In the genomic region with DNA sequence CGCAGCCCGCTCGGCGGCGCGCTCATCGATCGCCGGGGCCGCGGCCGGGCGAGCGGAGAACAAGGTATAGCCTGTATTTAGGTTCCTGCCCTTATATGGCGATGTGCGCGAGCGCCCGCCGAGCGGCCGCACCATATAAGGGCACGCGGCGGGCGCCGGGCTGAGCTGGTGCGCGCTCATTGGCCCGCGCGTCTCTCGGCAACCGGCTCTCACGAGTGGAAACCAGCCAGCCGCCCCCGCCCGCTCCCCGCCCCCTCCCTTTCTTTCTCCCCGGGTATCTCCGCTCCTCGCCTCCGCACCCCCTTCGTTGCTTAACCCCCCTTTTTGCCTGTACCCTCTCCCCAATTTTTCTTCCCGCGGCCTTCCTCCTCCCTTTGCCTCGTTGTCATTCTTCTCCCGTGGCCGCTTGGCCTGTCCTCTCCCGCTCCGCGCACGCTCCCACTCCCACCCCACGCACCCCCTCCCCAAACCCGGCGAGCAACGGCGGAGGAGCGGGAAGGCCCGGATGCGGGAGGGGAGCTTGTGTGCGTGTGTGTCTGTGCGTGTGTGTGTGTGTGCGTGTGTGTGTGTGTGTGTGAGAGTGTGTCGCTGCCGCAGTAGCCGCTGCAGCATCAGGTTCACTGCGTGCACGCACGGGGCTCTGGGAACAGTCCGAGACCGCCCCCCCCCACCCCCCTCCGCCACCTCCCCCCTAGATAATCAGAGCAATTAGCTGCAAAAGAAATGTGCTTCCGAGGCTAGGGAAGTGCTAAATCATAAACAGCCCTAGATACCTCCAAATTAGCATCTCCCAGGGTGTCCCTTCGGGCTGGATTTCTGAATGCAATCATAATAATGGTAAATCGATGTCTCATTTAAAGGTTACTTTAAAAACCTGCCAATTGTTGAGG, we compare ENCODE assay signal across 8 cellular contexts. TPM values are rescaled to one million over a fixed set of nuclear protein-coding genes. Genes with fewer than 3 reads are reported as not detected.
DNase-seq lines count a peak whose midpoint lies in the region; ATAC-seq and TF ChIP-seq lines count a peak whose summit lies in the region.

No MANE protein-coding gene starts in this region.

- H3K4me3 ChIP-seq in BLaER1 (peak overlapping the region; percentile 63; the same call in 1 of the 2 replicates), HL-60 (replicated peaks; ENCODE audit: insufficient read depth, low read length) (peak overlapping the region; percentile 19), dorsolateral prefrontal cortex (peak overlapping the region in 39 of 59 donors; percentile 7 to 56 (median 34))

- peak overlapping the region; percentile 46 for H3K4me3 Mint-ChIP-seq in mesothelial cell of epicardium

- H3K9me3 ChIP-seq in BLaER1: no peaks in the 10 kb centered on the region

- no peaks in the 10 kb centered on the region for H3K36me3 ChIP-seq in BLaER1

- no peak overlapping the region for H3K9ac ChIP-seq in BLaER1

- peak overlapping the region; percentile 83 for H3K4me2 ChIP-seq in BLaER1

- H4K20me1 ChIP-seq in BLaER1: peaks cover 75% of the 10 kb centered on the region

- no peaks in the 10 kb centered on the region for H3K36me3 Mint-ChIP-seq in mesothelial cell of epicardium

- no peak overlapping the region for H3K27ac Mint-ChIP-seq in mesothelial cell of epicardium

- no peak for TF ChIP-seq CTCF in HL-60 (IDR thresholded peaks at IDR 0.05; ENCODE audit: insufficient read depth, low read length)
- TF ChIP-seq CTCF in dorsolateral prefrontal cortex (IDR thresholded peaks at IDR 0.05 in 54 of 56, conservative IDR thresholded peaks at IDR 0.05 in 2 of 56; ENCODE audit: low read depth in 1 of 56, partially characterized antibody in 56 of 56): no peak
- TF ChIP-seq CTCF in mesothelial cell of epicardium (IDR thresholded peaks at IDR 0.05; ENCODE audit: unreplicated experiment): no peak

- H3K27me3 ChIP-seq in BLaER1 (peaks cover 100% of the 10 kb centered on the region), HL-60 (ENCODE audit: insufficient read depth, poor library complexity, severe bottlenecking) (peaks cover 74% of the 10 kb centered on the region), dorsolateral prefrontal cortex (peaks cover 17 to 96% (median 81%) of the 10 kb centered on the region in 45 donors)

- DNase-seq in HL-60 (ENCODE audit: low read depth in 1 of 2, low spot score in 1 of 2) (peak; percentile 57 to 60), NCI-H748 treated with DMSO at 0.1 percent for 48 hours (lab: John Stamatoyannopoulos, UW) (peak; percentile 74), dorsolateral prefrontal cortex (peak; percentile 52 to 78 (median 73)), mesothelial cell of epicardium (ENCODE audit: low spot score in 2 of 2, unreplicated experiment in 2 of 2) (peak; percentile 75 to 83)
- peak; percentile 71 to 75 for DNase-seq in activated CD4-positive, alpha-beta T cell treated with anti-CD3 and anti-CD28 coated beads, Interleukin-2, amount 50 U/mL, for 48 hours
- peak; percentile 55 to 78 for DNase-seq in stimulated activated CD8-positive, alpha-beta memory T cell treated with anti-CD3 and anti-CD28 coated beads, Interleukin-4, amount 100 ng/mL, for 4 hours (ENCODE audit: low read depth in 2 of 2, low spot score in 1 of 2)

- peaks cover 26% of the 10 kb centered on the region for H3K4me1 Mint-ChIP-seq in mesothelial cell of epicardium

- intact Hi-C loops in dorsolateral prefrontal cortex (cut with DNase I): loop anchor here in 1 of 2 donors (2.0 kb wide), 1 partner anchor 20 kb away; no protein-coding TSS in a partner anchor

- H3K27ac ChIP-seq in BLaER1 (no peak overlapping the region), HL-60 (replicated peaks) (no peak overlapping the region), dorsolateral prefrontal cortex (no peak overlapping the region)

- peaks cover 47% of the 10 kb centered on the region for H3K4me1 ChIP-seq in BLaER1

- H3K9me3 Mint-ChIP-seq in mesothelial cell of epicardium: no peaks in the 10 kb centered on the region

- ATAC-seq in GM19438 (IDR thresholded peaks at IDR 0.05; ENCODE audit: low read depth, unreplicated experiment): peak; percentile 75

- peaks cover 76% of the 10 kb centered on the region for H3K27me3 Mint-ChIP-seq in mesothelial cell of epicardium (ENCODE audit: low read depth)

RNA-seq across cellular contexts. Expression of a gene that starts 13.5 kb away (rescaled TPM):
- total RNA-seq in dorsolateral prefrontal cortex (10 to 100 TPM in 2 of 120 experiments, 1 to 10 TPM in 118; 1.5 to 10.3 (median 5.0) TPM), mesothelial cell of epicardium (15.5 to 18.6 TPM (median 16.3 TPM) in 3 replicates)

RNA-seq across cellular contexts. Expression of a gene that starts 28.9 kb away (rescaled TPM):
- total RNA-seq in dorsolateral prefrontal cortex: 10 to 100 TPM; 26.4 to 54.9 (median 35.9) TPM
- 30.8 to 35.0 TPM (median 32.1 TPM) in 3 replicates for total RNA-seq in mesothelial cell of epicardium

RNA-seq across cellular contexts. Expression of a gene that starts 32.4 kb away (rescaled TPM):
- 1 to 10 TPM in 103 of 120 experiments, under 1 TPM in 16, not detected in 1; 0.44 to 4.2 (median 1.8) TPM for total RNA-seq in dorsolateral prefrontal cortex
- 47.1 to 49.7 TPM (median 48.6 TPM) in 3 replicates for total RNA-seq in mesothelial cell of epicardium
